Comparison of ENCODE assay signal across 28 cellular contexts in the genomic region with DNA sequence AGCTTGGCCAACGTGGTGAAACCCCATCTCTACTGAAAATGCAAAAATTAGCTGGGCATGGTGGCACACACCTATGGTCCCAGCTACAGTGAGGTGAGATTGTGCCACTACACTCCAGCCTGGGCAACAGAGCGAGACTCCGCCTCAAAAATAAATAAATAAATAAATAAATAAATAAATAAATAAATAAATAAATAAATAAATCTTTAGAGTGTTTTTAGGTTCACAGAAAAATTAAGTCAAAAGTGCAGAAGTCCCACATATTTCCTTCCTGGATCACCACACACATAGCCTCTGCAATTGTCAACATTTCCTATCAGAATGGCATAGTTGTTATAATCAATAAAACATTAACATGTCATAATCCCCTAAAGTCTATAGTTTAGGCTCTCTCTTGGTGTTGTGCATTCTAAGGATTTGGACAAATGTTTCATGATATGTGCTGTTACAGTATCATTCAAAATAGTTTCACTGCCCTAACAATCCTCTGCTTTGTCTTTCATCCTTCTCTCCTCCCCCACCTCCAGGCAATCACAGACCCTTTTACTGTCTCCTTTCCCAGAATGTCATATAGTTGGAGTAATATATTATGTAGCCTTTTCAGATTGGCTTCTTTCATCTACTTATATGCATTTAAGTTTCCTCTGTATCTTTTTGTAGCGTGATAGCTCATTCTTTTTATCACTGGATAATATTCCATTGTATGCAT.
"Had no signal": no experiment of that assay in that cellular context is flagged by ENCODE, and none has a peak within 500 bp of the region (broad histone marks: within the 10 kb centered on the region; RNA-seq: fewer than 3 reads in every experiment).

No MANE protein-coding gene starts in this region.

- H3K36me3 Mint-ChIP-seq: natural killer cell had no signal

- H3K4me3 ChIP-seq: colonic mucosa, gastroesophageal sphincter, heart left ventricle, hepatocyte, lung, right atrium auricular region, sigmoid colon, thoracic aorta, tibial nerve, upper lobe of right lung, uterus had no signal

- H3K27ac ChIP-seq: colonic mucosa, epithelial cell of prostate, gastroesophageal sphincter, heart left ventricle, hepatocyte, neutrophil, parathyroid adenoma, right atrium auricular region, sigmoid colon, upper lobe of right lung, uterus had no signal

- H3K27ac Mint-ChIP-seq: dendritic cell treated with granulocyte-macrophage colony-stimulating factor and Interleukin-4, amounts not matched to agents 40 ng/mL and 50 ng/mL, for 4 days; endodermal cell; memory B cell; natural killer cell; progenitor cell of endocrine pancreas; stimulated activated memory B cell treated with anti-CD40 and anti-IgM and Interleukin-4, amounts not matched to agents 10 μg/mL and 1 μg/mL and 100 μg/mL, for 72 hours; stimulated activated naive CD8-positive, alpha-beta T cell treated with anti-CD3 and anti-CD28 coated beads, Interleukin-15, Interleukin-2, amounts not matched to agents 100 ng/mL and 50 ng/mL, for 24 hours had no signal

- H3K9me3 Mint-ChIP-seq: dendritic cell treated with granulocyte-macrophage colony-stimulating factor and Interleukin-4, amounts not matched to agents 40 ng/mL and 50 ng/mL, for 4 days; endodermal cell; memory B cell; natural killer cell; stimulated activated memory B cell treated with anti-CD40 and anti-IgM and Interleukin-4, amounts not matched to agents 10 μg/mL and 1 μg/mL and 100 μg/mL, for 72 hours; stimulated activated naive CD8-positive, alpha-beta T cell treated with anti-CD3 and anti-CD28 coated beads, Interleukin-15, Interleukin-2, amounts not matched to agents 100 ng/mL and 50 ng/mL, for 24 hours had no signal

- H3K27me3 ChIP-seq: colonic mucosa, gastroesophageal sphincter, heart left ventricle, hepatocyte, neutrophil, right atrium auricular region, sigmoid colon, tibial nerve, upper lobe of right lung, uterus had no signal

- H3K4me3 Mint-ChIP-seq: dendritic cell treated with granulocyte-macrophage colony-stimulating factor and Interleukin-4, amounts not matched to agents 40 ng/mL and 50 ng/mL, for 4 days; endodermal cell; memory B cell; natural killer cell; stimulated activated memory B cell treated with anti-CD40 and anti-IgM and Interleukin-4, amounts not matched to agents 10 μg/mL and 1 μg/mL and 100 μg/mL, for 72 hours; stimulated activated naive CD8-positive, alpha-beta T cell treated with anti-CD3 and anti-CD28 coated beads, Interleukin-15, Interleukin-2, amounts not matched to agents 100 ng/mL and 50 ng/mL, for 24 hours had no signal

- H3K9me3 ChIP-seq: colonic mucosa, gastroesophageal sphincter, heart left ventricle, neutrophil, right atrium auricular region, sigmoid colon, thoracic aorta, tibial nerve, upper lobe of right lung, uterus had no signal

- H3K27me3 Mint-ChIP-seq: dendritic cell treated with granulocyte-macrophage colony-stimulating factor and Interleukin-4, amounts not matched to agents 40 ng/mL and 50 ng/mL, for 4 days; progenitor cell of endocrine pancreas had no signal

- H3K4me1 Mint-ChIP-seq: natural killer cell had no signal

- ATAC-seq: esophagus mucosa; gastroesophageal sphincter; left lobe of liver; natural killer cell; stimulated activated memory B cell treated with anti-CD40 and anti-IgM and Interleukin-4, amounts not matched to agents 10 μg/mL and 1 μg/mL and 100 μg/mL, for 72 hours; upper lobe of right lung had no signal

- H3K4me1 ChIP-seq: colonic mucosa, parathyroid adenoma had no signal

- H3K4me2 ChIP-seq: hepatocyte had no signal

- DNase-seq: colonic mucosa; effector CD8-positive, alpha-beta T cell; endodermal cell; foreskin fibroblast; heart left ventricle; kidney; natural killer cell; sigmoid colon; stimulated activated CD4-positive, alpha-beta T cell treated with anti-CD3 and anti-CD28 coated beads, Interleukin-2, amount 100 ng/mL, for 24 hours; stimulated activated CD4-positive, alpha-beta T cell treated with anti-CD3 and anti-CD28 coated beads, Interleukin-4, amount 100 ng/mL, for 4 hours; upper lobe of right lung; uterus had no signal

- FAIRE-seq: kidney had no signal

- H3K36me3 ChIP-seq: colonic mucosa, gastroesophageal sphincter, heart left ventricle, neutrophil, right atrium auricular region, sigmoid colon, thoracic aorta, tibial nerve, upper lobe of right lung, uterus had no signal
